17 cellular contexts compared by ENCODE assay signal in the genomic region with DNA sequence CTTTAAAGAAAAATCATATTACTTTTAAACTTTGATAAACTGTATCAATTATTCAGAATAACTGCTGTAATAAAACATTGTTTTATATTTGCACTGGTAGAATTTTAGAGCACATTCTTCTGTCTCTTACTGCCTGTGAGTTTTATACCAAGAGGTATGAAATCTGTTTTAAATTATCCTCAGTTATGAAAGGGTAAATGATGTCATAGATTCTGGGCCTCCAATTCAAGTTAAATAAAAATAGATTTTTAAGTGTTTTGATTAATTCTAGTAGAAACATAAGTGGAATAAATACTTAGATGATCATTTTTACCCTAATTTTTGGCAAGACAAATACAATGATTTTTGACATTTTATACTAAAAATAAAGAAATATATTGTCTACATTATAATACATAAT.
"Had no signal": no experiment of that assay in that cellular context is flagged by ENCODE, and none has a peak within 500 bp of the region (broad histone marks: within the 10 kb centered on the region; RNA-seq: fewer than 3 reads in every experiment).

No MANE protein-coding gene starts in this region.

- H3K27me3 ChIP-seq: ascending aorta, foreskin keratinocyte had no signal

- ATAC-seq: foreskin keratinocyte, left colon, mucosa of descending colon, natural killer cell, T-cell had no signal

- H3K27ac ChIP-seq: ascending aorta, foreskin keratinocyte, prostate gland had no signal

- H3K9me3 Mint-ChIP-seq: type B pancreatic cell had no signal

- H3K27ac Mint-ChIP-seq: activated CD4-positive, alpha-beta memory T cell treated with anti-CD3 and anti-CD28 coated beads for 36 hours; activated naive CD8-positive, alpha-beta T cell treated with anti-CD3 and anti-CD28 coated beads for 36 hours; natural killer cell; T-cell; type B pancreatic cell had no signal

- H3K4me3 ChIP-seq: ascending aorta, lung, mucosa of descending colon, prostate gland had no signal

- H3K36me3 ChIP-seq: ascending aorta, prostate gland had no signal

- H3K4me3 Mint-ChIP-seq: activated CD4-positive, alpha-beta memory T cell treated with anti-CD3 and anti-CD28 coated beads for 36 hours; activated naive CD8-positive, alpha-beta T cell treated with anti-CD3 and anti-CD28 coated beads for 36 hours; natural killer cell; T-cell; type B pancreatic cell had no signal

- DNase-seq: activated CD4-positive, alpha-beta memory T cell treated with anti-CD3 and anti-CD28 coated beads for 36 hours; activated gamma-delta T cell treated with Interleukin-2 at 50 U/mL for 16 hours; activated naive CD8-positive, alpha-beta T cell treated with anti-CD3 and anti-CD28 coated beads for 36 hours; activated T-cell treated with anti-CD3 and anti-CD28 coated beads, Interleukin-2, amount 50 U/mL, for 48 hours; foreskin keratinocyte; left colon; mucosa of descending colon; natural killer cell; occipital lobe; stimulated activated CD4-positive, alpha-beta T cell treated with anti-CD3 and anti-CD28 coated beads, Interleukin-2, amount 100 ng/mL, for 48 hours; stimulated activated naive CD4-positive, alpha-beta T cell treated with Interleukin-2 at 50 U/mL for 16 hours; T-cell; T1000 had no signal

- H3K27me3 Mint-ChIP-seq: activated CD4-positive, alpha-beta memory T cell treated with anti-CD3 and anti-CD28 coated beads for 36 hours; activated naive CD8-positive, alpha-beta T cell treated with anti-CD3 and anti-CD28 coated beads for 36 hours; T-cell; type B pancreatic cell had no signal

- H3K36me3 Mint-ChIP-seq: activated CD4-positive, alpha-beta memory T cell treated with anti-CD3 and anti-CD28 coated beads for 36 hours; activated naive CD8-positive, alpha-beta T cell treated with anti-CD3 and anti-CD28 coated beads for 36 hours; natural killer cell; T-cell; type B pancreatic cell had no signal

- H3K9me3 ChIP-seq: ascending aorta, prostate gland had no signal

- H3K4me1 Mint-ChIP-seq: activated naive CD8-positive, alpha-beta T cell treated with anti-CD3 and anti-CD28 coated beads for 36 hours; natural killer cell; T-cell had no signal

- H3K4me1 ChIP-seq: ascending aorta, foreskin keratinocyte, prostate gland had no signal
